Comparison of ENCODE assay signal across 2 cellular contexts in genomic region chr9:116454539-116454938, GRCh38.
A peak's percentile ranks its signal among the peaks of the same experiment; 100 is the strongest.
DNase-seq lines count a peak whose midpoint lies in the region; ATAC-seq, FAIRE-seq and TF ChIP-seq lines count a peak whose summit lies in the region.
"Not testable (repeated sequence)": the region's sequence is repeated elsewhere in the genome, so short reads cannot be mapped to it uniquely, and the experiment has no call there.

No MANE protein-coding gene starts in this region.

- not testable (repeated sequence) for H3K79me2 ChIP-seq in K562 (ENCODE audit: control insufficient read depth, insufficient read depth, low read length); neural progenitor cell (ENCODE audit: low read depth)

- not testable (repeated sequence) for TF ChIP-seq EP300 in K562 (IDR thresholded peaks at IDR 0.05; ENCODE audit: low read length)

- H3K4me3 Mint-ChIP-seq in neural progenitor cell: peak overlapping the region; percentile 27

- H3K9me1 ChIP-seq in K562 (ENCODE audit: control insufficient read depth, insufficient read depth, low read length): not testable (repeated sequence)

- not testable (repeated sequence) for H3K27me3 ChIP-seq in K562 (ENCODE audit: control insufficient read depth in 2 of 2, insufficient read depth in 2 of 2, low read length in 2 of 2); neural progenitor cell

- not testable (repeated sequence) for H3K9ac ChIP-seq in K562 (ENCODE audit: insufficient read depth in 1 of 2, low read depth in 2 of 2, low read length in 2 of 2); neural progenitor cell

- CTCF ChIA-PET in K562 (lab: Yijun Ruan, JAX; ENCODE audit: low intra/inter-chr PET ratio): not testable (repeated sequence)

- ATAC-seq in K562: not testable (repeated sequence)

- not testable (repeated sequence) for H3F3A ChIP-seq in neural progenitor cell (ENCODE audit: low read depth)

- TF ChIP-seq CTCF in K562 (IDR thresholded peaks at IDR 0.05 in 2 of 3, conservative IDR thresholded peaks at IDR 0.05 in 1 of 3; ENCODE audit: insufficient read depth in 2 of 3, low read depth in 1 of 3, low read length in 3 of 3); neural progenitor cell (IDR thresholded peaks at IDR 0.05): not testable (repeated sequence)

- H3K4me1 ChIP-seq in K562 (replicated peaks in 1 of 2; ENCODE audit: control insufficient read depth in 2 of 2, insufficient read depth in 2 of 2, low read length in 2 of 2): peaks cover 5 to 28% of the 10 kb centered on the region in 2 experiments; a peak in 4 of 5 replicates
- not testable (repeated sequence) for H3K4me1 ChIP-seq in neural progenitor cell

- in situ Hi-C loops in K562 (cut with MboI): not testable (repeated sequence)

- H3K36me3 Mint-ChIP-seq in neural progenitor cell: not testable (repeated sequence)

- not testable (repeated sequence) for TF ChIP-seq POLR2A in K562 (conservative IDR thresholded peaks at IDR 0.05)

- BruUV-seq in K562 (replicated peaks; lab: Mats Ljungman, UMichigan): not testable (repeated sequence)

- H3K36me3 ChIP-seq in K562 (ENCODE audit: control insufficient read depth, insufficient read depth, low read length); neural progenitor cell: not testable (repeated sequence)

- not testable (repeated sequence) for H2AFZ ChIP-seq in K562 (ENCODE audit: low read depth, low read length); neural progenitor cell (replicated peaks)

- H3K9me3 Mint-ChIP-seq in neural progenitor cell: peaks cover 22% of the 10 kb centered on the region

- intact Hi-C loops in K562 (cut with micrococcal nuclease): not testable (repeated sequence)

- 64% methylated on average over 4 of the region's 4 CpGs for WGBS in K562 (ENCODE audit: insufficient coverage, low coverage, missing lambda C conversion rate)

- FAIRE-seq in K562 (lab: Jason Lieb, UNC): not testable (repeated sequence)

- H3K4me3 ChIP-seq in K562, neural progenitor cell: not testable (repeated sequence)

- H3K27me3 Mint-ChIP-seq in neural progenitor cell (ENCODE audit: insufficient read depth, low read depth): not testable (repeated sequence)

- H3K27ac ChIP-seq in K562 (ENCODE audit: extremely low read depth, low read depth, low read length); neural progenitor cell: not testable (repeated sequence)

- POLR2A ChIA-PET in K562 (lab: Yijun Ruan, JAX): not testable (repeated sequence)

- not testable (repeated sequence) for H3K4me2 ChIP-seq in K562 (ENCODE audit: insufficient read depth, low read length); neural progenitor cell

- H4K20me1 ChIP-seq in K562 (replicated peaks; ENCODE audit: control insufficient read depth, insufficient read depth, low read length); neural progenitor cell (ENCODE audit: low read depth): not testable (repeated sequence)

- H3K4me1 Mint-ChIP-seq in neural progenitor cell: not testable (repeated sequence)

- H3K27ac Mint-ChIP-seq in neural progenitor cell: not testable (repeated sequence)

- not testable (repeated sequence) for TF ChIP-seq RAD21 in K562 (CRISPR knock-in tag; conservative IDR thresholded peaks at IDR 0.05 in 1 of 2, IDR thresholded peaks at IDR 0.05 in 1 of 2)

- not testable (repeated sequence) for H3K9me3 ChIP-seq in K562 (replicated peaks; ENCODE audit: control insufficient read depth, insufficient read depth, low read depth, low read length); neural progenitor cell (ENCODE audit: low read depth)

- not testable (repeated sequence) for DNase-seq in K562 (ENCODE audit: extremely low read depth in 1 of 4, low spot score in 3 of 4); neural progenitor cell (ENCODE audit: low spot score)

TF ChIP-seq in K562, 482 proteins besides CTCF, POLR2A, EP300 and RAD21:
- TF ChIP-seq KDM1A (IDR thresholded peaks at IDR 0.05) (peak in 1 of 2 experiments; percentile 56; a peak in 2 of 4 replicates), BCOR (IDR thresholded peaks at IDR 0.05) (peak; percentile 82; the same call in 1 of the 2 replicates), SMARCA5 (IDR thresholded peaks at IDR 0.05) (peak; percentile 56; the same call in 1 of the 2 replicates), RBM25 (IDR thresholded peaks at IDR 0.05; ENCODE audit: low read depth, low read length, severe bottlenecking) (peak; percentile 10), ZNF146 (CRISPR knock-in tag; IDR thresholded peaks at IDR 0.05; ENCODE audit: unreplicated experiment) (peak; percentile 89)
